Comparison of ENCODE assay signal across 21 cellular contexts in the genomic region with DNA sequence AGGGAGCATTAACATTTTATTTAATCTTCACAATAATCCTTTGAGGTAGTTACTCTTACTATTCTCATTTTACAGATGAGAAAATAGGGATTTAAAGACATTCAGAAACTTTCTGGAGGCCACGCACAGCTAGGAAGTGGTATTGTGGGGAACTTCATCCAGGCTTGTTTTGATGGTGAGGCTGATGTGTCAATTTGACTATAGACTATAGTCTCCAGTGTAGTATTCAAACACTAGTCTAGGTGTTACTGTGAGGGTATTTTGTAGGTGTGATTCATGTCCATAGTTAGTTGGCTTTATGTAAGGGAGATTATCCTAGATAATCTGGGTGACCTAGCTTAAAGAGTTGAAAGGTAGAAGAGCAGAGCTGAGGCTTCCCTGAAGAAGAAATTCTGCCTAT. TPM values are rescaled to one million over a fixed set of nuclear protein-coding genes. Genes with fewer than 3 reads are reported as not detected.
A peak's percentile ranks its signal among the peaks of the same experiment; 100 is the strongest.
DNase-seq lines count a peak whose midpoint lies in the region; ATAC-seq, FAIRE-seq and TF ChIP-seq lines count a peak whose summit lies in the region.
"Had no signal": no experiment of that assay in that cellular context is flagged by ENCODE, and none has a peak within 500 bp of the region (broad histone marks: within the 10 kb centered on the region; RNA-seq: fewer than 3 reads in every experiment).

No MANE protein-coding gene starts in this region.

- H4K20me1 ChIP-seq in HepG2 (ENCODE audit: insufficient read depth, low read length) (no peaks in the 10 kb centered on the region), H1 (replicated peaks in 1 of 2; ENCODE audit: control insufficient read depth in 1 of 2, insufficient read depth in 2 of 2, low read length in 2 of 2) (no peaks in the 10 kb centered on the region)

- H3K9me3 ChIP-seq in HepG2 (ENCODE audit: low read length), result no peaks in the 10 kb centered on the region
- no peaks in the 10 kb centered on the region for H3K9me3 ChIP-seq in right lobe of liver
- no peaks in the 10 kb centered on the region for H3K9me3 ChIP-seq in H1 (ENCODE audit: insufficient read depth in 2 of 2, low read depth in 1 of 2, low read length in 1 of 2)
- H3K9me3 ChIP-seq: A549, HAP-1 had no signal

- H4K8ac ChIP-seq in H1 (ENCODE audit: extremely low read depth, insufficient read depth, low read length), result no peak overlapping the region

- H3K27ac ChIP-seq in HepG2 (ENCODE audit: extremely low read length, insufficient read depth, low read length) (peak overlapping the region; percentile 20), right lobe of liver (no peak overlapping the region), H1 (ENCODE audit: low read depth, low read length) (no peak overlapping the region)
- H3K27ac ChIP-seq: 22Rv1, A549, C4-2B, HL-60 had no signal

- TF ChIP-seq EP300 in HepG2 (IDR thresholded peaks at IDR 0.05; ENCODE audit: low read depth in 2 of 2, low read length in 2 of 2) (no peak), HepG2 (CRISPR knock-in tag; IDR thresholded peaks at IDR 0.05; ENCODE audit: borderline replicate concordance) (no peak), H1 (IDR thresholded peaks at IDR 0.05; ENCODE audit: borderline replicate concordance in 1 of 2, low read depth in 2 of 2, low read length in 2 of 2) (no peak)

- H3K27me3 Mint-ChIP-seq in stimulated activated naive CD8-positive, alpha-beta T cell treated with anti-CD3 and anti-CD28 coated beads, Interleukin-15, amount 100 ng/mL, for 72 hours, result no peaks in the 10 kb centered on the region
- H3K27me3 Mint-ChIP-seq: CD4-positive, alpha-beta T cell had no signal

- H3K4me1 ChIP-seq in HepG2 (ENCODE audit: insufficient read depth, low read length) (peaks cover 24% of the 10 kb centered on the region), right lobe of liver (no peaks in the 10 kb centered on the region), H1 (replicated peaks in 1 of 4; ENCODE audit: control insufficient read depth in 3 of 4, insufficient read depth in 4 of 4, low read length in 3 of 4) (no peaks in the 10 kb centered on the region)

- H3K23me2 ChIP-seq in H1 (ENCODE audit: low read depth, low read length), result no peaks in the 10 kb centered on the region

- no peak for FAIRE-seq in HepG2 (lab: Jason Lieb, UNC)
- no peak for FAIRE-seq in H1 (lab: Jason Lieb, UNC)
- FAIRE-seq: A549, GM12878 had no signal

- DNase-seq in NCI-H82 (lab: John Stamatoyannopoulos, UW) (peak; percentile 30), NCI-H82 treated with DMSO at 0.1 percent for 48 hours (lab: John Stamatoyannopoulos, UW; ENCODE audit: unreplicated experiment) (no peak), HepG2 (ENCODE audit: low spot score) (no peak), right lobe of liver (no peak), H1 (ENCODE audit: low read depth in 1 of 2, low spot score in 2 of 2) (no peak)
- no peak for DNase-seq in stimulated activated naive CD8-positive, alpha-beta T cell treated with anti-CD3 and anti-CD28 coated beads, Interleukin-15, amount 100 ng/mL, for 72 hours
- no peak for DNase-seq in stimulated activated naive CD4-positive, alpha-beta T cell treated with Interleukin-2 at 50 U/mL for 16 hours (lab: John Stamatoyannopoulos, UW)
- DNase-seq: AML-193; Caco-2; CD4-positive, alpha-beta T cell; DMS153; DMS79; GOT3 had no signal

- CTCF ChIA-PET in HepG2 (lab: Yijun Ruan, JAX; ENCODE audit: low intra/inter-chr PET ratio, low total read pairs) (no interaction called here), H1 (lab: Charles Lee; ENCODE audit: partially characterized antibody) (interaction anchor here (1.1 to 1.2 kb wide), 2 partner anchors 31 to 52 kb away, joined by 3 read pairs; no protein-coding TSS in a partner anchor)

- no peak overlapping the region for H3K14ac ChIP-seq in H1 (ENCODE audit: insufficient read length)

- H3K9me3 Mint-ChIP-seq in stimulated activated naive CD8-positive, alpha-beta T cell treated with anti-CD3 and anti-CD28 coated beads, Interleukin-15, amount 100 ng/mL, for 72 hours, result no peaks in the 10 kb centered on the region
- H3K9me3 Mint-ChIP-seq: CD4-positive, alpha-beta T cell had no signal

- no peak overlapping the region for H3K4ac ChIP-seq in H1 (replicated peaks; ENCODE audit: insufficient read length, low read depth, low read length)

- TF ChIP-seq CTCF in HepG2 (CRISPR knock-in tag; IDR thresholded peaks at IDR 0.05) (no peak), right lobe of liver (IDR thresholded peaks at IDR 0.05) (no peak), H1 (IDR thresholded peaks at IDR 0.05; ENCODE audit: control extremely low read depth in 1 of 3, insufficient read depth in 1 of 3, low read depth in 1 of 3, low read length in 3 of 3) (no peak)

- no peaks in the 10 kb centered on the region for H3K79me2 ChIP-seq in HepG2 (ENCODE audit: insufficient read depth, low read length)
- no peaks in the 10 kb centered on the region for H3K79me2 ChIP-seq in H1 (ENCODE audit: control insufficient read depth in 1 of 2, insufficient read depth in 2 of 2, low read length in 2 of 2)

- H3K56ac ChIP-seq in H1 (replicated peaks; ENCODE audit: insufficient read length, low read depth, low read length), result no peak overlapping the region

- no peak overlapping the region for H4K91ac ChIP-seq in H1 (replicated peaks; ENCODE audit: insufficient read length, low read length)

- H3K27ac Mint-ChIP-seq in stimulated activated naive CD8-positive, alpha-beta T cell treated with anti-CD3 and anti-CD28 coated beads, Interleukin-15, amount 100 ng/mL, for 72 hours, result no peak overlapping the region
- H3K27ac Mint-ChIP-seq: CD4-positive, alpha-beta T cell; IgD-negative memory B cell had no signal

- H3K23ac ChIP-seq in H1 (ENCODE audit: insufficient read length), result no peak overlapping the region

- in situ Hi-C loops in HepG2 (cut with HindIII; ENCODE audit: extremely low pct_ligation_motif_present, low pct_unique_long_range_greater_than_20kb), result no loop called here

- BruUV-seq in HepG2 (replicated peaks; lab: Mats Ljungman, UMichigan), result no TSS peak

- H2BK12ac ChIP-seq in H1 (ENCODE audit: low read depth, low read length), result no peak overlapping the region

- H3K79me1 ChIP-seq in H1 (ENCODE audit: low read depth, low read length), result no peaks in the 10 kb centered on the region

- H2BK15ac ChIP-seq in H1 (ENCODE audit: low read length), result no peak overlapping the region

- H3K4me1 Mint-ChIP-seq in stimulated activated naive CD8-positive, alpha-beta T cell treated with anti-CD3 and anti-CD28 coated beads, Interleukin-15, amount 100 ng/mL, for 72 hours, result no peaks in the 10 kb centered on the region
- H3K4me1 Mint-ChIP-seq: IgD-negative memory B cell had no signal

- H3K27me3 ChIP-seq in HepG2 (ENCODE audit: control insufficient read depth in 1 of 2, insufficient read depth in 2 of 2, low read length in 2 of 2), result no peaks in the 10 kb centered on the region
- H3K27me3 ChIP-seq in right lobe of liver, result no peaks in the 10 kb centered on the region
- H3K27me3 ChIP-seq in H1 (replicated peaks in 1 of 4; ENCODE audit: control insufficient read depth in 3 of 4, extremely low read depth in 1 of 4, insufficient read depth in 3 of 4, low read length in 3 of 4), result no peaks in the 10 kb centered on the region

- no peak; the same call in 2 of the 3 replicates for ATAC-seq in HepG2
- ATAC-seq in right lobe of liver, result no peak
- peak; percentile 54 for ATAC-seq in stimulated activated naive CD8-positive, alpha-beta T cell treated with anti-CD3 and anti-CD28 coated beads, Interleukin-15, amount 100 ng/mL, for 72 hours
- no peak for ATAC-seq in HG02885 (IDR thresholded peaks at IDR 0.05; ENCODE audit: poor library complexity, unreplicated experiment)
- ATAC-seq: A549, GM12878 had no signal

- TF ChIP-seq RAD21 in HepG2 (CRISPR knock-in tag; IDR thresholded peaks at IDR 0.05) (no peak), H1 (IDR thresholded peaks at IDR 0.05 in 1 of 2, conservative IDR thresholded peaks at IDR 0.05 in 1 of 2; ENCODE audit: low read depth in 2 of 2, low read length in 2 of 2) (no peak)

- no peaks in the 10 kb centered on the region for H3K36me3 ChIP-seq in HepG2 (replicated peaks in 1 of 2; ENCODE audit: control insufficient read depth in 1 of 2, insufficient read depth in 2 of 2, low read length in 2 of 2)
- no peaks in the 10 kb centered on the region for H3K36me3 ChIP-seq in right lobe of liver
- no peaks in the 10 kb centered on the region for H3K36me3 ChIP-seq in H1 (ENCODE audit: control insufficient read depth in 2 of 4, insufficient read depth in 4 of 4, low read length in 3 of 4)
- H3K36me3 ChIP-seq: HAP-1 had no signal

- H2AFZ ChIP-seq in HepG2 (ENCODE audit: low read length), result no peak overlapping the region
- H2AFZ ChIP-seq in H1 (ENCODE audit: low read length), result 0 out of 2 replicates have a peak overlapping the region, but pooled peaks have one; percentile 62

- POLR2A ChIA-PET in HepG2 (lab: Yijun Ruan, JAX) (interaction anchor here (0.8 to 1.2 kb wide), 2 partner anchors 13 to 29 kb away, joined by 4 read pairs; no protein-coding TSS in a partner anchor), H1 (lab: Charles Lee; ENCODE audit: partially characterized antibody) (no interaction called here)

- no peak overlapping the region for H3K4me3 ChIP-seq in HepG2 (replicated peaks in 1 of 3; ENCODE audit: insufficient read depth in 1 of 3, low read depth in 2 of 3, low read length in 3 of 3)
- no peak overlapping the region for H3K4me3 ChIP-seq in right lobe of liver
- H3K4me3 ChIP-seq in H1 (ENCODE audit: extremely low read depth in 1 of 4, insufficient read depth in 2 of 4, low read depth in 3 of 4, low read length in 4 of 4), result no peak overlapping the region
- H3K4me3 ChIP-seq: A549, GM12878, HAP-1 had no signal

- H4K5ac ChIP-seq in H1 (ENCODE audit: insufficient read length, low read depth, low read length), result no peak overlapping the region

- no peak overlapping the region for H3K4me3 Mint-ChIP-seq in stimulated activated naive CD8-positive, alpha-beta T cell treated with anti-CD3 and anti-CD28 coated beads, Interleukin-15, amount 100 ng/mL, for 72 hours
- H3K4me3 Mint-ChIP-seq: CD4-positive, alpha-beta T cell had no signal

- no peak overlapping the region for H3K4me2 ChIP-seq in HepG2 (ENCODE audit: low read depth, low read length)
- H3K4me2 ChIP-seq in H1 (ENCODE audit: insufficient read depth in 1 of 2, low read depth in 2 of 2, low read length in 2 of 2), result no peak overlapping the region
- H3K4me2 ChIP-seq: A549 had no signal

- no peak overlapping the region for H2BK5ac ChIP-seq in H1 (ENCODE audit: low read depth, low read length)

- no peak overlapping the region for H3K18ac ChIP-seq in H1 (ENCODE audit: extremely low read depth, low read length)

- H2BK120ac ChIP-seq in H1 (replicated peaks; ENCODE audit: low read depth, low read length), result no peak overlapping the region

- H3K9ac ChIP-seq in HepG2 (ENCODE audit: insufficient read depth, low read depth, low read length), result no peak overlapping the region
- no peak overlapping the region for H3K9ac ChIP-seq in H1 (replicated peaks in 1 of 4; ENCODE audit: extremely low read depth in 1 of 4, low read depth in 3 of 4, low read length in 3 of 4)

- intact Hi-C loops in HepG2 (cut with micrococcal nuclease; ENCODE audit: unreplicated experiment), result loop anchor here (10.0 kb wide), 1 partner anchor 51 kb away; a partner anchor contains a TSS
- intact Hi-C loops in right lobe of liver (cut with DNase I), result no loop called here

- H2BK20ac ChIP-seq in H1 (ENCODE audit: low read length), result no peak overlapping the region

- no peak for TF ChIP-seq POLR2A in HepG2 (IDR thresholded peaks at IDR 0.05; ENCODE audit: insufficient read depth in 1 of 2, low read depth in 2 of 2, low read length in 2 of 2)
- no peak for TF ChIP-seq POLR2A in right lobe of liver (IDR thresholded peaks at IDR 0.05)
- no peak for TF ChIP-seq POLR2A in H1 (IDR thresholded peaks at IDR 0.05; ENCODE audit: control extremely low read depth in 1 of 2, low read depth in 2 of 2, low read length in 2 of 2)

- no peak overlapping the region for H2AK5ac ChIP-seq in H1 (ENCODE audit: low read depth, low read length)

- 100% methylated on average over 1 of the region's 1 CpG for WGBS in HepG2 (ENCODE audit: low lambda C conversion rate)
- WGBS in right lobe of liver (ENCODE audit: insufficient coverage, low coverage, low lambda C conversion rate, missing lambda C conversion rate), result 100% methylated on average over 1 of the region's 1 CpG
- WGBS in H1 (ENCODE audit: extremely low coverage in 1 of 2, insufficient coverage in 1 of 2, insufficient read length in 1 of 2, insufficient replicate concordance in 2 of 2, low coverage in 1 of 2, low lambda C conversion rate in 2 of 2, missing lambda C conversion rate in 1 of 2), 2 experiments, result 85% methylated on average over 1 of the region's 1 CpG; no CpG with 5 or more reads in 1 of the 2 experiments

RNA-seq across cellular contexts. Expression of a gene that starts 54.1 kb away (rescaled TPM):
- total RNA-seq in HepG2 (2016; rRNA removed; fragmentation: Illumina TruSeq; extraction: Trizol), result 64.5 and 78.9 TPM in 2 replicates
- 19.2 and 20.4 TPM in 2 replicates for total RNA-seq in HepG2 (2016; cell fraction: cytosol; rRNA removed; fragmentation: Illumina TruSeq; extraction: Trizol; ENCODE audit: low read depth)
- 69.3 and 74.8 TPM in 2 replicates for total RNA-seq in HepG2 (2016; cell fraction: insoluble cytoplasmic fraction; rRNA removed; fragmentation: Illumina TruSeq; extraction: Trizol)
- 73.2 and 75.4 TPM in 2 replicates for total RNA-seq in HepG2 (2016; cell fraction: membrane; rRNA removed; fragmentation: Illumina TruSeq; extraction: Trizol)
- 121 and 123 TPM in 2 replicates for total RNA-seq in HepG2 (2016; cell fraction: nucleus; rRNA removed; fragmentation: Illumina TruSeq; extraction: Trizol)
- 75.7 and 97.1 TPM in 2 replicates for polyA plus RNA-seq in HepG2 (2011; rRNA removed)
- polyA plus RNA-seq in HepG2 (2011; cell fraction: cytosol; rRNA removed), result 40.8 and 54.3 TPM in 2 replicates
- polyA plus RNA-seq in HepG2 (2011; cell fraction: nucleus; rRNA removed), result 68.9 and 74.9 TPM in 2 replicates
- polyA plus RNA-seq in HepG2 (2012), result 87.7 and 101 TPM in 2 replicates
- polyA plus RNA-seq in HepG2 (2016; cell fraction: cytosol; fragmentation: Illumina TruSeq; extraction: Trizol; ENCODE audit: low read depth), result 13.4 and 15.1 TPM in 2 replicates
- polyA plus RNA-seq in HepG2 (2016; cell fraction: insoluble cytoplasmic fraction; fragmentation: Illumina TruSeq; extraction: Trizol; ENCODE audit: low read depth), result 81.1 and 83.2 TPM in 2 replicates
- 49.0 and 50.1 TPM in 2 replicates for polyA plus RNA-seq in HepG2 (2016; cell fraction: membrane; fragmentation: Illumina TruSeq; extraction: Trizol; ENCODE audit: low read depth)
- 115 and 124 TPM in 2 replicates for polyA plus RNA-seq in HepG2 (2016; cell fraction: nucleus; fragmentation: Illumina TruSeq; extraction: Trizol; ENCODE audit: insufficient read depth, low read depth)
- polyA minus RNA-seq in HepG2 (2011; rRNA and poly(A)+ RNA removed; ENCODE audit: low replicate concordance), result 37.6 and 93.4 TPM in 2 replicates
- 82.9 and 96.7 TPM in 2 replicates for polyA minus RNA-seq in HepG2 (2011; cell fraction: cytosol; rRNA and poly(A)+ RNA removed)
- polyA minus RNA-seq in HepG2 (2011; cell fraction: nucleus; rRNA and poly(A)+ RNA removed), result 685 and 799 TPM in 2 replicates
- 10 to 100 TPM; 74.3 to 96.4 (median 84.5) TPM for total RNA-seq in right lobe of liver
- total RNA-seq in H1 (2021; fragmentation: NEBNext Ultra II Directional; extraction: Animal tissue kit (Norgen Biotek cat#: 25700)), result 21.7 and 29.4 TPM in 2 replicates
- polyA plus RNA-seq in H1 (2011; rRNA removed), result 4.0 and 6.3 TPM in 2 replicates
- 7.1 TPM for polyA plus RNA-seq in H1 (2011; cell fraction: cytosol; rRNA removed)
- polyA plus RNA-seq in H1 (2011; cell fraction: nucleus; rRNA removed), result 13.8 TPM
- 7.5 to 11.3 TPM (median 7.8 TPM) in 4 replicates for polyA plus RNA-seq in H1 (2012, experiment 1 of 2)
- polyA plus RNA-seq in H1 (2012, experiment 2 of 2), result 1.0 TPM
- polyA plus RNA-seq in H1 (2013, experiment 1 of 2), result 16.5 TPM
- 14.7 TPM for polyA plus RNA-seq in H1 (2013, experiment 2 of 2)
- 23.0 and 24.2 TPM in 2 replicates for polyA minus RNA-seq in H1 (2011; rRNA and poly(A)+ RNA removed)
- polyA minus RNA-seq in H1 (2011; cell fraction: cytosol; rRNA and poly(A)+ RNA removed), result 12.3 TPM
- polyA minus RNA-seq in H1 (2011; cell fraction: nucleus; rRNA and poly(A)+ RNA removed), result 79.7 TPM
